ENCODE assay signal across 8 cellular contexts in the genomic region with DNA sequence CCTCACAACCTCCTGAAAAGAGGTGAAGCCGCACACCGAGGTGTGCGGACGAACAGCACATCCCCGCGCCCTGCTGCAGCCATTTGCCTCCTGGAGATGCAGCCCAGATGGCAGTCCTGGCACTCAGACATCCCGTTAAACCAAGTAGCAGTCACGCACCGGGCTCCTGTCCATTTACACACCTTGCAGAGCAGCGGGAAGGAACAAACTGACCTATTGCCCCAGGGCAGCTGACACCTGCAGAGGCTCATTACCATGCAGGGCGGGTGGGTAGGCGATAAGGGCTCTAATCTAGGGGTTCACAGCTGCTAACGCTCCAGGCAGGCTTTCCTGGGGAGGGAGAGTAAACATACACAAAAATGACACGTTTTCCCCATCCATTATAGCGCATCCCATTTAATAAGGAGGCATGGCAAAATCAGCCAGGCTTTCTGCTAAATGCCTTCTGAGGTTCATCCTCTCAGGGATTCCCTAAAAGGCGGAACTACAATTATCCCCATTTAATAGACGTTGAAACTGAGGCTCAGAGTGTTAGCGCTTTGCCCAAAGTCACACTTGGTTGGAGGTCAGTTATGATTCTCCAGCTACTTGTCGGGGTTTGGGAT. TPM values are rescaled to one million over a fixed set of nuclear protein-coding genes. Genes with fewer than 3 reads are reported as not detected.
A peak's percentile ranks its signal among the peaks of the same experiment; 100 is the strongest.
DNase-seq lines count a peak whose midpoint lies in the region; ATAC-seq, FAIRE-seq and TF ChIP-seq lines count a peak whose summit lies in the region.

No MANE protein-coding gene starts in this region.

- no peak for ATAC-seq in GM21381 (IDR thresholded peaks at IDR 0.05; ENCODE audit: unreplicated experiment)

- H3K27ac ChIP-seq in muscle layer of colon (ENCODE audit: low read depth, low read length) = peak overlapping the region; percentile 96

- H3K27me3 ChIP-seq in muscle layer of colon (ENCODE audit: control insufficient read depth in 1 of 2, insufficient read depth in 2 of 2, low read length in 2 of 2) = no peaks in the 10 kb centered on the region

- TF ChIP-seq CTCF in GM12865 (IDR thresholded peaks at IDR 0.05; ENCODE audit: insufficient read depth, low read depth, low read length, missing control alignments) (no peak), chondrocyte (IDR thresholded peaks at IDR 0.05) (no peak)

- H3K27ac Mint-ChIP-seq in chondrocyte (ENCODE audit: unreplicated experiment) = peak overlapping the region; percentile 91

- H3K36me3 Mint-ChIP-seq in chondrocyte (ENCODE audit: low read depth) = peaks cover 8% of the 10 kb centered on the region

- peaks cover 49% of the 10 kb centered on the region for H3K4me1 ChIP-seq in muscle layer of colon (ENCODE audit: insufficient read depth, low read length)

- DNase-seq in GM12865 (ENCODE audit: low read depth) (no peak), NCI-H748 (lab: John Stamatoyannopoulos, UW; ENCODE audit: unreplicated experiment) (peak; percentile 67), chondrocyte (ENCODE audit: low spot score) (no peak), HTR-8/SVneo (ENCODE audit: insufficient read length, low spot score) (no peak), GM03348 (ENCODE audit: low spot score) (no peak), GF-D8 (lab: John Stamatoyannopoulos, UW) (no peak)

- FAIRE-seq in HTR-8/SVneo (lab: Jason Lieb, UNC) = no peak

- H3K4me3 ChIP-seq in GM12865 (ENCODE audit: low read depth, low read length) = peak overlapping the region; percentile 71
- peak overlapping the region; percentile 58 to 64 for H3K4me3 ChIP-seq in muscle layer of colon (ENCODE audit: low read depth in 1 of 2, low read length in 2 of 2)

- peaks cover 65% of the 10 kb centered on the region for H3K4me1 Mint-ChIP-seq in chondrocyte (ENCODE audit: low read depth)

- H3K36me3 ChIP-seq in muscle layer of colon (ENCODE audit: insufficient read depth, low read length) = peaks cover 20% of the 10 kb centered on the region

- H3K9me3 ChIP-seq in muscle layer of colon (ENCODE audit: low read length) = no peaks in the 10 kb centered on the region

- H3K4me3 Mint-ChIP-seq in chondrocyte (ENCODE audit: unreplicated experiment) = peak overlapping the region; percentile 68

- no peaks in the 10 kb centered on the region for H3K27me3 Mint-ChIP-seq in chondrocyte (ENCODE audit: low read depth)

- H3K9ac ChIP-seq in muscle layer of colon (ENCODE audit: low read length) = peak overlapping the region; percentile 34

- H3K9me3 Mint-ChIP-seq in chondrocyte (ENCODE audit: low read depth) = no peaks in the 10 kb centered on the region

RNA-seq across cellular contexts. Expression of a gene that starts 0.8 kb away (rescaled TPM):
- 28.1 to 82.0 TPM (median 81.3 TPM) in 3 replicates for total RNA-seq in chondrocyte

RNA-seq across cellular contexts. Expression of a gene that starts 2.7 kb away (rescaled TPM):
- 84.8 to 91.9 TPM (median 86.8 TPM) in 3 replicates for total RNA-seq in chondrocyte

RNA-seq across cellular contexts. Expression of a gene that starts 4.8 kb away (rescaled TPM):
- total RNA-seq in chondrocyte = 26.4 to 32.1 TPM (median 28.1 TPM) in 3 replicates

RNA-seq across cellular contexts. Expression of a gene that starts 16.9 kb away (rescaled TPM):
- total RNA-seq in chondrocyte = 264 to 272 TPM (median 271 TPM) in 3 replicates

RNA-seq across cellular contexts. Expression of a gene that starts 20.5 kb away (rescaled TPM):
- 0.22 to 0.44 TPM in 2 of 3 replicates, not detected in the other for total RNA-seq in chondrocyte
